22 cellular contexts compared by ENCODE assay signal in the genomic region with DNA sequence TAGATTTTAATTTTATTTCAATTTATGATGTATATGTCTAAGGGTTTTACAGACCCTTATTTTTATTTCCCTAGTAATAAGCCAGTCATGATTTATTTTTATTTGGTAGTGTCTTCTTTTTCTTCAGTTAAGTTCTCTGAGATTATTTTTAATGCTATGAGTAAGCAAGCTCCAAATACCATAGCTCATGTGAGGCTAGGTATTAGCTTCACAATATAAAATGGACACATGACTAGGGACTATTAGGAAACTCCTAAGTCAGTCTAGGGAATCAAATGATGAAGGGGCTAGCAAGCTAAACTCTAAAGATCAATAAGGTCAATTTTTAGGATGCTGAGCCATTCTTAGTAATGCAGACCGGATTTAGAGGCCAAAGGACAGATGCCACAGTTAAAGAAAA.
"Had no signal": no experiment of that assay in that cellular context is flagged by ENCODE, and none has a peak within 500 bp of the region (broad histone marks: within the 10 kb centered on the region; RNA-seq: fewer than 3 reads in every experiment).

No MANE protein-coding gene starts in this region.

- H3K4me3 ChIP-seq: coronary artery, smooth muscle cell, vagina had no signal

- H3K4me3 Mint-ChIP-seq: activated naive CD4-positive, alpha-beta T cell treated with anti-CD3 and anti-CD28 coated beads, Interleukin-2, amount 10 ng/mL, durations not matched to agents 7 days and 5 days; activated naive CD8-positive, alpha-beta T cell treated with anti-CD3 and anti-CD28 coated beads, Interleukin-2, amount 50 U/mL, for 24 hours; central memory CD8-positive, alpha-beta T cell; nephron; stimulated activated naive CD8-positive, alpha-beta T cell treated with anti-CD3 and anti-CD28 coated beads, Interleukin-15, amount 100 ng/mL, for 72 hours had no signal

- H3K27me3 Mint-ChIP-seq: activated naive CD4-positive, alpha-beta T cell treated with anti-CD3 and anti-CD28 coated beads, Interleukin-2, amount 10 ng/mL, durations not matched to agents 7 days and 5 days; activated naive CD8-positive, alpha-beta T cell treated with anti-CD3 and anti-CD28 coated beads, Interleukin-2, amount 50 U/mL, for 24 hours; central memory CD8-positive, alpha-beta T cell; stimulated activated naive CD8-positive, alpha-beta T cell treated with anti-CD3 and anti-CD28 coated beads, Interleukin-15, amount 100 ng/mL, for 72 hours had no signal

- H3K4me1 Mint-ChIP-seq: activated naive CD4-positive, alpha-beta T cell treated with anti-CD3 and anti-CD28 coated beads, Interleukin-2, amount 10 ng/mL, durations not matched to agents 7 days and 5 days; activated naive CD8-positive, alpha-beta T cell treated with anti-CD3 and anti-CD28 coated beads, Interleukin-2, amount 50 U/mL, for 24 hours; central memory CD8-positive, alpha-beta T cell; nephron; stimulated activated naive CD8-positive, alpha-beta T cell treated with anti-CD3 and anti-CD28 coated beads, Interleukin-15, amount 100 ng/mL, for 72 hours had no signal

- H3K4me2 ChIP-seq: smooth muscle cell had no signal

- H3K27ac Mint-ChIP-seq: activated naive CD4-positive, alpha-beta T cell treated with anti-CD3 and anti-CD28 coated beads, Interleukin-2, amount 10 ng/mL, durations not matched to agents 7 days and 5 days; activated naive CD8-positive, alpha-beta T cell treated with anti-CD3 and anti-CD28 coated beads, Interleukin-2, amount 50 U/mL, for 24 hours; nephron; stimulated activated naive CD8-positive, alpha-beta T cell treated with anti-CD3 and anti-CD28 coated beads, Interleukin-15, amount 100 ng/mL, for 72 hours had no signal

- H3K4me1 ChIP-seq: foreskin keratinocyte, vagina had no signal

- ATAC-seq: activated naive CD8-positive, alpha-beta T cell treated with anti-CD3 and anti-CD28 coated beads, Interleukin-2, amount 50 U/mL, for 24 hours; esophagus mucosa; foreskin keratinocyte; stimulated activated naive CD8-positive, alpha-beta T cell treated with anti-CD3 and anti-CD28 coated beads, Interleukin-15, amount 100 ng/mL, for 72 hours had no signal

- H3K27me3 ChIP-seq: brain microvascular endothelial cell, foreskin keratinocyte, vagina had no signal

- H3K9me3 ChIP-seq: vagina had no signal

- H3K9me3 Mint-ChIP-seq: activated naive CD4-positive, alpha-beta T cell treated with anti-CD3 and anti-CD28 coated beads, Interleukin-2, amount 10 ng/mL, durations not matched to agents 7 days and 5 days; activated naive CD8-positive, alpha-beta T cell treated with anti-CD3 and anti-CD28 coated beads, Interleukin-2, amount 50 U/mL, for 24 hours; central memory CD8-positive, alpha-beta T cell; nephron; stimulated activated naive CD8-positive, alpha-beta T cell treated with anti-CD3 and anti-CD28 coated beads, Interleukin-15, amount 100 ng/mL, for 72 hours had no signal

- DNase-seq: activated CD8-positive, alpha-beta memory T cell treated with anti-CD3 and anti-CD28 coated beads for 24 hours; activated CD8-positive, alpha-beta memory T cell treated with anti-CD3 and anti-CD28 coated beads, Interleukin-2, amount 50 U/mL, for 48 hours; activated effector memory CD4-positive, alpha-beta T cell treated with Interleukin-2 at 50 U/mL for 16 hours; activated naive CD4-positive, alpha-beta T cell treated with anti-CD3 and anti-CD28 coated beads, Interleukin-2, amount 10 ng/mL, durations not matched to agents 7 days and 5 days; activated naive CD8-positive, alpha-beta T cell treated with anti-CD3 and anti-CD28 coated beads, Interleukin-2, amount 50 U/mL, for 24 hours; activated T-cell treated with anti-CD3 and anti-CD28 coated beads, Interleukin-2, amount 50 U/mL, for 48 hours; aorta; brain microvascular endothelial cell; foreskin keratinocyte; kidney glomerular epithelial cell; nucleus accumbens; retina; stimulated activated CD4-positive, alpha-beta T cell treated with anti-CD3 and anti-CD28 coated beads, Interleukin-4, amount 100 ng/mL, for 1 hour; stimulated activated naive CD8-positive, alpha-beta T cell treated with anti-CD3 and anti-CD28 coated beads, Interleukin-15, amount 100 ng/mL, for 72 hours; T1000; trophoblast cell had no signal

- H3K27ac ChIP-seq: brain microvascular endothelial cell, coronary artery, foreskin keratinocyte, vagina had no signal
